ENCODE assay signal across 21 cellular contexts in the genomic region with DNA sequence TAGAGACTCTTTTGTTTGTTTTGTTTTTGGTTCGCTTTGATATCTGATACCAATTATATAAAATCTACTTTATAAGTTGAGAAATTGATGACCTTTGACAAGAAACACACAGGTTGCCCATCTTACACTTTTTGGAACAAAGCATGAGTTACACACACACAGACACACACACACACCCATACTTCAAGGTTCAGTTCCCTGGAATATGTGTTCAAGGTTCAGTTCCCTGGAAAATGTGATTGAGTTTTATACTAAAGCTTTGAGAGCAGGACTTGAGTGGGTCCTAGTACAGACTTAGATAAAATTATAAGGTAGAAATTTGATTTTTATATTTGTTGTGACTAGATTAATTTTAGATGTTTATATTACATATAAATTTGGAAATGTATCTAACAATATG.
A peak's percentile ranks its signal among the peaks of the same experiment; 100 is the strongest.
DNase-seq lines count a peak whose midpoint lies in the region; ATAC-seq, FAIRE-seq and TF ChIP-seq lines count a peak whose summit lies in the region.
"Had no signal": no experiment of that assay in that cellular context is flagged by ENCODE, and none has a peak within 500 bp of the region (broad histone marks: within the 10 kb centered on the region; RNA-seq: fewer than 3 reads in every experiment).

No MANE protein-coding gene starts in this region.

- no peak overlapping the region for H3K4me3 ChIP-seq in pancreas
- H3K4me3 ChIP-seq: A549, GM23338 had no signal

- intact Hi-C loops in left colon (cut with DNase I, micrococcal nuclease) (no loop called here), pancreas (cut with DNase I) (no loop called here)

- DNase-seq in left colon (no peak), pancreas (no peak), GM20000 (ENCODE audit: low spot score) (no peak)
- DNase-seq in stimulated activated naive B cell treated with anti-CD40 and anti-IgM and Interleukin-4, amounts not matched to agents 10 μg/mL and 1 μg/mL and 100 μg/mL, for 72 hours: no peak
- DNase-seq: 8988T; ACHN; C1 segment of cervical spinal cord; Calu3; CD4-positive, alpha-beta memory T cell; COR-L47; DMS53; DMS79 treated with DMSO at 0.1 percent for 48 hours; GF-D8; H9 had no signal

- TF ChIP-seq CTCF in pancreas (IDR thresholded peaks at IDR 0.05): no peak
- TF ChIP-seq CTCF in GM20000 (IDR thresholded peaks at IDR 0.05; ENCODE audit: extremely low read depth, missing control alignments): no peak

- H3K36me3 ChIP-seq in pancreas: no peaks in the 10 kb centered on the region

- no peaks in the 10 kb centered on the region for H3K4me1 Mint-ChIP-seq in stimulated activated naive B cell treated with anti-CD40 and anti-IgM and Interleukin-4, amounts not matched to agents 10 μg/mL and 1 μg/mL and 100 μg/mL, for 72 hours
- H3K4me1 Mint-ChIP-seq: CD4-positive, alpha-beta memory T cell had no signal

- peaks cover 0 to 4% of the 10 kb centered on the region in 2 donors for H3K27me3 Mint-ChIP-seq in stimulated activated naive B cell treated with anti-CD40 and anti-IgM and Interleukin-4, amounts not matched to agents 10 μg/mL and 1 μg/mL and 100 μg/mL, for 72 hours
- H3K27me3 Mint-ChIP-seq: CD4-positive, alpha-beta memory T cell had no signal

- no peak overlapping the region for H3K4me3 Mint-ChIP-seq in stimulated activated naive B cell treated with anti-CD40 and anti-IgM and Interleukin-4, amounts not matched to agents 10 μg/mL and 1 μg/mL and 100 μg/mL, for 72 hours
- H3K4me3 Mint-ChIP-seq: CD4-positive, alpha-beta memory T cell; GM23338; H9 had no signal

- H3K27ac ChIP-seq in pancreas: no peak overlapping the region
- H3K27ac ChIP-seq: A549 had no signal

- no peak overlapping the region for H3K27ac Mint-ChIP-seq in stimulated activated naive B cell treated with anti-CD40 and anti-IgM and Interleukin-4, amounts not matched to agents 10 μg/mL and 1 μg/mL and 100 μg/mL, for 72 hours
- H3K27ac Mint-ChIP-seq: CD4-positive, alpha-beta memory T cell; GM23338; H9 had no signal

- WGBS in pancreas, 2 donors: 62 to 71% methylated on average over 1 of the region's 1 CpG

- no peaks in the 10 kb centered on the region for H3K27me3 ChIP-seq in pancreas

- ATAC-seq in left colon (peak; percentile 37), pancreas (no peak), GM21360 (IDR thresholded peaks at IDR 0.05; ENCODE audit: unreplicated experiment) (no peak)
- ATAC-seq in stimulated activated naive B cell treated with anti-CD40 and anti-IgM and Interleukin-4, amounts not matched to agents 10 μg/mL and 1 μg/mL and 100 μg/mL, for 72 hours (replicated peaks): no peak
- ATAC-seq: A549, GM23338, HCT116 had no signal

- no peaks in the 10 kb centered on the region for H3K9me3 ChIP-seq in pancreas
- H3K9me3 ChIP-seq: A549 had no signal

- H3K9me3 Mint-ChIP-seq in stimulated activated naive B cell treated with anti-CD40 and anti-IgM and Interleukin-4, amounts not matched to agents 10 μg/mL and 1 μg/mL and 100 μg/mL, for 72 hours: no peaks in the 10 kb centered on the region
- H3K9me3 Mint-ChIP-seq: CD4-positive, alpha-beta memory T cell; GM23338; H9 had no signal

- peak; percentile 21 for FAIRE-seq in islet of Langerhans (lab: Jason Lieb, UNC)
- FAIRE-seq in pancreas (lab: Jason Lieb, UNC): peak; percentile 23
- FAIRE-seq: A549, GM12891, GM18507 had no signal

- peaks cover 0 to 8% (median 0%) of the 10 kb centered on the region in 3 donors for H3K4me1 ChIP-seq in pancreas
- H3K4me1 ChIP-seq: A549 had no signal

- no peaks in the 10 kb centered on the region for H3K36me3 Mint-ChIP-seq in stimulated activated naive B cell treated with anti-CD40 and anti-IgM and Interleukin-4, amounts not matched to agents 10 μg/mL and 1 μg/mL and 100 μg/mL, for 72 hours
- H3K36me3 Mint-ChIP-seq: CD4-positive, alpha-beta memory T cell had no signal
